In the genomic region with DNA sequence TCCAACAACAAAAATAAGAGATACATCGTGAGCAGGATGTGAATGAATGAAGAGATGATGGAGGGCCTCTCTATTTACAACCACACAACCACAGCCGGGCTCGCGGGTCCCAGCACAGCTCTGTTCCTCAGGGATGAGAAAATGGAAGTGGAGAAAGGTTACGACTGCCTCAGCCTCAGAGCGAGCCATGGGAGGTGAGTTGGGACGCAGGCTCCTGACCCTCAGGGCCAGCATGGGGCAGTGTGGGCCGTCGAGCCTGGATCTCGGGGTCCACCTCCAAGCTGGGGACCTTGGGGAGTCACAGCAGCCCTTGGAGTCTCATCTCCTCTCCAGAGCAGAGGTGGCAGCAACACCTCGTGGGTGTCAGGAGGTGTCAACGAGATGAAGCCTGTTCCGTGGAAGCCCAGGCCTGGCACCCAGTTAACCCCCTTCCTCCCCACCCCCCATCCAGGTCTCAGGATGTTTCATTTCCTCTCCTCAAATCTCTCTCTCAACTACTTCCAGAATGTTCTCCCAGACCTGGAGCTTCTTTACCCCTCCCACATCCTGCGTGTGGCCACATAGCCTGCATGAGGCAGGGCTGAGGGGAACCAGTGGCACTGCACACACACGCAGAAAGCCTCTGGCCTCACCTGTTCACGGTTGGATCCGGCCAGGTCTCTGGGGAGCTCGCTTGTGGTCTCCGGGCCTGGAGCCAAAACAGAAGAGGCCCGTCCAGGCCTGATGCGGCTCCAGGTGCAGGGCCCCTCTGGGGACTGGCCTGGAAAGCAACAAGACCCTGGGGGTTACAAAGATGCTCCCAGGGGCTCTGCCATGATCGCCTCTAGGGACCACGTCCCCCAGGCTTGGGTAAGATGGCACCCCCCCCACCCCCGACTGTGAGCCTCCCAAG, we compare ENCODE assay signal across 16 cellular contexts. TPM values are rescaled to one million over a fixed set of nuclear protein-coding genes. Genes with fewer than 3 reads are reported as not detected.
DNase-seq lines count a peak whose midpoint lies in the region; TF ChIP-seq lines count a peak whose summit lies in the region.
"Had no signal": no experiment of that assay in that cellular context is flagged by ENCODE, and none has a peak within 500 bp of the region (broad histone marks: within the 10 kb centered on the region; RNA-seq: fewer than 3 reads in every experiment).

No MANE protein-coding gene starts in this region.

- peaks cover 98% of the 10 kb centered on the region for H3K4me1 ChIP-seq in Karpas-422 (ENCODE audit: low read length)
- peaks cover 0 to 1% of the 10 kb centered on the region in 2 donors for H3K4me1 ChIP-seq in neuronal stem cell (ENCODE audit: control insufficient read depth in 2 of 2, insufficient read depth in 1 of 2, low read depth in 1 of 2, low read length in 2 of 2)
- no peaks in the 10 kb centered on the region for H3K4me1 ChIP-seq in vagina
- no peaks in the 10 kb centered on the region for H3K4me1 ChIP-seq in tibial nerve
- H3K4me1 ChIP-seq: left ventricle myocardium inferior had no signal

- no peak overlapping the region for H2BK5ac ChIP-seq in neuronal stem cell (ENCODE audit: low read length)

- H3K4me3 ChIP-seq in Karpas-422 (ENCODE audit: low read length) (no peak overlapping the region), neuronal stem cell (ENCODE audit: low read length in 2 of 2) (peak overlapping the region in 1 of 2 donors; percentile 37), vagina (no peak overlapping the region), tibial nerve (no peak overlapping the region)
- H3K4me3 ChIP-seq: left ventricle myocardium inferior, smooth muscle cell had no signal

- H3K18ac ChIP-seq in neuronal stem cell (ENCODE audit: low read length): peak overlapping the region; percentile 19

- H3K27me3 ChIP-seq in Karpas-422 (ENCODE audit: low read length): no peaks in the 10 kb centered on the region
- H3K27me3 ChIP-seq in neuronal stem cell (ENCODE audit: control insufficient read depth in 3 of 3, insufficient read depth in 3 of 3, low read depth in 1 of 3, low read length in 3 of 3): peaks cover 0 to 16% (median 0%) of the 10 kb centered on the region in 3 experiments
- no peaks in the 10 kb centered on the region for H3K27me3 ChIP-seq in vagina
- peaks cover 0 to 4% of the 10 kb centered on the region in 2 donors for H3K27me3 ChIP-seq in tibial nerve

- H3K36me3 ChIP-seq in Karpas-422 (ENCODE audit: insufficient read depth, low read length) (no peaks in the 10 kb centered on the region), neuronal stem cell (replicated peaks in 1 of 2; ENCODE audit: control insufficient read depth in 2 of 2, insufficient read depth in 2 of 2, low read length in 2 of 2) (no peaks in the 10 kb centered on the region), vagina (no peaks in the 10 kb centered on the region), tibial nerve (no peaks in the 10 kb centered on the region)
- H3K36me3 ChIP-seq: left ventricle myocardium inferior had no signal

- TF ChIP-seq CTCF in vagina (IDR thresholded peaks at IDR 0.05): no peak
- no peak for TF ChIP-seq CTCF in tibial nerve (IDR thresholded peaks at IDR 0.05)

- H4K20me1 ChIP-seq in Karpas-422 (ENCODE audit: insufficient read depth, low read depth, low read length): no peaks in the 10 kb centered on the region

- H3K4me2 ChIP-seq in Karpas-422 (ENCODE audit: low read depth, low read length, poor library complexity, severe bottlenecking): peak overlapping the region; percentile 52
- H3K4me2 ChIP-seq in neuronal stem cell (ENCODE audit: insufficient read depth, low read length, poor library complexity, severe bottlenecking): no peak overlapping the region
- H3K4me2 ChIP-seq: smooth muscle cell had no signal

- H2AFZ ChIP-seq in Karpas-422 (ENCODE audit: low read length) (no peak overlapping the region), neuronal stem cell (ENCODE audit: low read length) (no peak overlapping the region)

- H3K23ac ChIP-seq in neuronal stem cell (ENCODE audit: low read depth, low read length, poor library complexity): no peak overlapping the region

- no peak for TF ChIP-seq EP300 in tibial nerve (IDR thresholded peaks at IDR 0.05)

- intact Hi-C loops in vagina (cut with DNase I): loop anchor here (10.0 kb wide), 1 partner anchor 332 kb away; no protein-coding TSS in a partner anchor

- H4K8ac ChIP-seq in neuronal stem cell (ENCODE audit: low read depth, low read length): no peak overlapping the region

- peak overlapping the region; percentile 3 for H2AK5ac ChIP-seq in neuronal stem cell (ENCODE audit: low read depth, low read length)

- H3K14ac ChIP-seq in neuronal stem cell (ENCODE audit: low read length): no peak overlapping the region

- no peak for TF ChIP-seq POLR2A in vagina (IDR thresholded peaks at IDR 0.05)
- TF ChIP-seq POLR2A in tibial nerve (IDR thresholded peaks at IDR 0.05): no peak

- no peaks in the 10 kb centered on the region for H3K9me2 ChIP-seq in Karpas-422 (replicated peaks; ENCODE audit: insufficient read depth, low read length)

- peak overlapping the region; percentile 51; the same call in 1 of the 2 replicates for H3K9ac ChIP-seq in Karpas-422 (ENCODE audit: low read length)
- H3K9ac ChIP-seq in neuronal stem cell (ENCODE audit: low read depth, low read length, poor library complexity): no peak overlapping the region

- H3K79me2 ChIP-seq in Karpas-422 (ENCODE audit: low read length): no peaks in the 10 kb centered on the region

- no peak overlapping the region for H2BK120ac ChIP-seq in neuronal stem cell (ENCODE audit: low read depth, low read length)

- no peaks in the 10 kb centered on the region for H3K79me1 ChIP-seq in neuronal stem cell (ENCODE audit: low read depth, low read length)

- no peak overlapping the region for H3K4ac ChIP-seq in neuronal stem cell (ENCODE audit: low read length)

- H3K9me3 ChIP-seq in Karpas-422 (ENCODE audit: low read length) (no peaks in the 10 kb centered on the region), neuronal stem cell (replicated peaks in 1 of 2; ENCODE audit: control insufficient read depth in 2 of 2, insufficient read depth in 1 of 2, low read depth in 1 of 2, low read length in 2 of 2) (no peaks in the 10 kb centered on the region), vagina (no peaks in the 10 kb centered on the region), tibial nerve (no peaks in the 10 kb centered on the region)
- H3K9me3 ChIP-seq: left ventricle myocardium inferior had no signal

- WGBS in neuronal stem cell (ENCODE audit: extremely low coverage in 2 of 2, insufficient read length in 2 of 2, insufficient replicate concordance in 1 of 2), 2 donors: no CpG with 5 or more reads among the region's 24 CpGs
- WGBS in tibial nerve, 2 donors: 70 to 79% methylated on average over 23 to 24 of the region's 24 CpGs

- no peak overlapping the region for H2BK12ac ChIP-seq in neuronal stem cell (ENCODE audit: low read length)

- H4K91ac ChIP-seq in neuronal stem cell (ENCODE audit: low read depth, low read length, poor library complexity): no peak overlapping the region

- H3K27ac ChIP-seq in Karpas-422 (ENCODE audit: low read length): peak overlapping the region; percentile 84
- no peak overlapping the region for H3K27ac ChIP-seq in neuronal stem cell (replicated peaks; ENCODE audit: low read length)
- no peak overlapping the region for H3K27ac ChIP-seq in vagina
- H3K27ac ChIP-seq in tibial nerve: no peak overlapping the region
- H3K27ac ChIP-seq: left ventricle myocardium inferior had no signal

- peak; percentile 42 for DNase-seq in DMS79 (lab: John Stamatoyannopoulos, UW)
- DNase-seq in Karpas-422: peak; percentile 98
- DNase-seq in NCI-H69 (lab: John Stamatoyannopoulos, UW): peak; percentile 48
- no peak for DNase-seq in neuronal stem cell (ENCODE audit: low spot score)
- no peak for DNase-seq in vagina (ENCODE audit: extremely low spot score in 2 of 2)
- no peak for DNase-seq in NCI-H774 (lab: John Stamatoyannopoulos, UW)
- DNase-seq in tibial nerve (ENCODE audit: low spot score in 2 of 2): no peak
- DNase-seq: activated CD4-positive, alpha-beta T cell treated with anti-CD3 and anti-CD28 coated beads for 4 hours; left ventricle myocardium inferior; NCI-H1694; NCI-H510A; SHP77 treated with DMSO at 0.1 percent for 48 hours; stimulated activated CD4-positive, alpha-beta T cell treated with anti-CD3 and anti-CD28 coated beads, Interleukin-4, amount 100 ng/mL, for 1 hour had no signal

- H2BK15ac ChIP-seq in neuronal stem cell (ENCODE audit: low read length): no peak overlapping the region

RNA-seq across cellular contexts. Expression of a gene that starts 25.8 kb away (rescaled TPM):
- total RNA-seq in Karpas-422 (2014; rRNA removed; shearing (Covaris generic); ENCODE audit: low replicate concordance): 0.19 and 0.32 TPM in 2 replicates
- 0.01 TPM for polyA plus RNA-seq in neuronal stem cell (2013, experiment 1 of 2)
- polyA plus RNA-seq in neuronal stem cell (2013, experiment 2 of 2): 0.01 TPM
- total RNA-seq in vagina (0.49 TPM), tibial nerve (under 1 TPM in 2 of 4 donors, not detected in 2; 0.21 to 0.30 TPM)
- total RNA-seq: Daoy, left ventricle myocardium inferior, pulmonary artery endothelial cell, smooth muscle cell had no signal
- polyA plus RNA-seq: smooth muscle cell had no signal

Comparison
In these comparisons a context has a peak if more than half of its experiments do, and no peak if none do; other contexts are left out.
1. DNase-seq: peak in DMS79 (single experiment), Karpas-422 (single experiment) and NCI-H69 (single experiment); none in neuronal stem cell (single experiment), vagina (0 of 2), NCI-H774 (single experiment) and tibial nerve (0 of 2).